ENCODE assay signal across 26 cellular contexts in genomic region chr4:36327400-36327799, GRCh38. TPM values are rescaled to one million over a fixed set of nuclear protein-coding genes. Genes with fewer than 3 reads are reported as not detected.
"Had no signal": no experiment of that assay in that cellular context is flagged by ENCODE, and none has a peak within 500 bp of the region (broad histone marks: within the 10 kb centered on the region; RNA-seq: fewer than 3 reads in every experiment).

No MANE protein-coding gene starts in this region.

- H3K27ac Mint-ChIP-seq: nephron; neural progenitor cell; progenitor cell of endocrine pancreas; stimulated activated effector memory CD8-positive, alpha-beta T cell treated with anti-CD3 and anti-CD28 coated beads, Interleukin-12 subunit alpha, Interleukin-12 subunit beta, amount 100 ng/mL, for 72 hours had no signal

- H3K4me3 Mint-ChIP-seq: nephron; neural progenitor cell; stimulated activated effector memory CD8-positive, alpha-beta T cell treated with anti-CD3 and anti-CD28 coated beads, Interleukin-12 subunit alpha, Interleukin-12 subunit beta, amount 100 ng/mL, for 72 hours; stimulated activated naive CD8-positive, alpha-beta T cell treated with anti-CD3 and anti-CD28 coated beads, Interleukin-15, Interleukin-2, amounts not matched to agents 100 ng/mL and 50 ng/mL, for 24 hours had no signal

- H3K4me1 Mint-ChIP-seq: nephron had no signal

- FAIRE-seq: keratinocyte had no signal

- DNase-seq: cortex of kidney; dorsolateral prefrontal cortex; effector CD4-positive, alpha-beta T cell; foreskin fibroblast; gastrocnemius medialis; head of caudate nucleus; left ventricle myocardium superior; lower lobe of right lung; sigmoid colon; stimulated activated CD4-positive, alpha-beta T cell treated with anti-CD3 and anti-CD28 coated beads, Interleukin-2, amount 100 ng/mL, for 24 hours; stimulated activated CD4-positive, alpha-beta T cell treated with anti-CD3 and anti-CD28 coated beads, Interleukin-4, amount 100 ng/mL, for 24 hours; upper lobe of right lung; uterus had no signal

- H3K9me3 Mint-ChIP-seq: nephron; neural progenitor cell; stimulated activated effector memory CD8-positive, alpha-beta T cell treated with anti-CD3 and anti-CD28 coated beads, Interleukin-12 subunit alpha, Interleukin-12 subunit beta, amount 100 ng/mL, for 72 hours had no signal

- ATAC-seq: gastrocnemius medialis; left ventricle myocardium superior; stimulated activated effector memory CD8-positive, alpha-beta T cell treated with anti-CD3 and anti-CD28 coated beads, Interleukin-12 subunit alpha, Interleukin-12 subunit beta, amount 100 ng/mL, for 72 hours had no signal

- H3K27ac ChIP-seq: dorsolateral prefrontal cortex, epithelial cell of prostate, gastrocnemius medialis, lower lobe of right lung, neural progenitor cell, parathyroid adenoma, right atrium auricular region, sigmoid colon, thoracic aorta, tibial nerve, upper lobe of right lung, uterus had no signal

- H3K36me3 ChIP-seq: gastrocnemius medialis, lower lobe of right lung, neural progenitor cell, right atrium auricular region, sigmoid colon, thoracic aorta, tibial nerve, upper lobe of right lung, uterus had no signal

- H2AFZ ChIP-seq: neural progenitor cell, parathyroid adenoma had no signal

- H3K9me3 ChIP-seq: gastrocnemius medialis, lower lobe of right lung, right atrium auricular region, sigmoid colon, thoracic aorta, tibial nerve, upper lobe of right lung, uterus had no signal

- H3K27me3 ChIP-seq: dorsolateral prefrontal cortex, gastrocnemius medialis, neural progenitor cell, right atrium auricular region, sigmoid colon, tibial nerve, upper lobe of right lung, uterus had no signal

- H3K27me3 Mint-ChIP-seq: progenitor cell of endocrine pancreas; stimulated activated naive CD8-positive, alpha-beta T cell treated with anti-CD3 and anti-CD28 coated beads, Interleukin-15, Interleukin-2, amounts not matched to agents 100 ng/mL and 50 ng/mL, for 24 hours had no signal

- H3K4me3 ChIP-seq: dorsolateral prefrontal cortex, gastrocnemius medialis, lower lobe of right lung, neural progenitor cell, right atrium auricular region, sigmoid colon, thoracic aorta, tibial nerve, upper lobe of right lung, uterus had no signal

- H3K36me3 Mint-ChIP-seq: neural progenitor cell had no signal

- H3K79me2 ChIP-seq: parathyroid adenoma had no signal

- H3K4me2 ChIP-seq: neural progenitor cell had no signal

- H3K9ac ChIP-seq: neural progenitor cell, parathyroid adenoma had no signal

- H3K4me1 ChIP-seq: gastrocnemius medialis, lower lobe of right lung, neural progenitor cell, parathyroid adenoma, right atrium auricular region, sigmoid colon, uterus had no signal

RNA-seq across cellular contexts. Expression of gene DTHD1, which starts 46.0 kb away (rescaled TPM):
- total RNA-seq: glomerular endothelial cell, osteoblast had no signal
- polyA plus RNA-seq: keratinocyte had no signal
